In genomic region chr6:102387351-102388033, GRCh38 we compare ENCODE assay signal across 19 cellular contexts.
"Had no signal": no experiment of that assay in that cellular context is flagged by ENCODE, and none has a peak within 500 bp of the region (broad histone marks: within the 10 kb centered on the region; RNA-seq: fewer than 3 reads in every experiment).

No MANE protein-coding gene starts in this region.

- H3K4me1 Mint-ChIP-seq: activated B cell treated with CpG ODN at 0.5 μM for 24 hours, neural crest cell had no signal

- H3K27ac Mint-ChIP-seq: activated B cell treated with CpG ODN at 0.5 μM for 24 hours; activated CD8-positive, alpha-beta T cell treated with anti-CD3 and anti-CD28 coated beads, Interleukin-2, amount 10 ng/mL, durations not matched to agents 7 days and 5 days; stimulated activated naive CD8-positive, alpha-beta T cell treated with anti-CD3 and anti-CD28 coated beads, Interleukin-15, Interleukin-2, amounts not matched to agents 100 ng/mL and 50 ng/mL, for 24 hours had no signal

- H3K36me3 ChIP-seq: gastrocnemius medialis, heart left ventricle, prostate gland, spleen, suprapubic skin had no signal

- FAIRE-seq: endothelial cell of umbilical vein, TTC549 had no signal

- H3K27me3 ChIP-seq: gastrocnemius medialis, heart left ventricle, spleen, suprapubic skin had no signal

- H3K4me3 ChIP-seq: gastrocnemius medialis, heart left ventricle, prostate gland, spleen, suprapubic skin had no signal

- DNase-seq: activated B cell treated with CpG ODN at 0.5 μM for 24 hours; activated CD4-positive, alpha-beta T cell treated with anti-CD3 and anti-CD28 coated beads for 48 hours; activated CD8-positive, alpha-beta T cell treated with anti-CD3 and anti-CD28 coated beads, Interleukin-2, amount 10 ng/mL, durations not matched to agents 7 days and 5 days; activated naive CD4-positive, alpha-beta T cell treated with Interleukin-2 at 50 U/mL for 16 hours; aorta; caudate nucleus; effector CD8-positive, alpha-beta T cell; gastrocnemius medialis; heart left ventricle; spleen; SW 1271 had no signal

- H3K27ac ChIP-seq: gastrocnemius medialis, heart left ventricle, prostate gland, spleen, suprapubic skin had no signal

- H3K9me3 Mint-ChIP-seq: neural crest cell; stimulated activated naive CD8-positive, alpha-beta T cell treated with anti-CD3 and anti-CD28 coated beads, Interleukin-15, Interleukin-2, amounts not matched to agents 100 ng/mL and 50 ng/mL, for 24 hours had no signal

- ATAC-seq: activated CD8-positive, alpha-beta T cell treated with anti-CD3 and anti-CD28 coated beads, Interleukin-2, amount 10 ng/mL, durations not matched to agents 7 days and 5 days; gastrocnemius medialis; heart left ventricle; left lobe of liver; sciatic nerve had no signal

- H3K4me1 ChIP-seq: gastrocnemius medialis, heart left ventricle, prostate gland, spleen, suprapubic skin had no signal

- H3K27me3 Mint-ChIP-seq: activated B cell treated with CpG ODN at 0.5 μM for 24 hours; stimulated activated naive CD8-positive, alpha-beta T cell treated with anti-CD3 and anti-CD28 coated beads, Interleukin-15, Interleukin-2, amounts not matched to agents 100 ng/mL and 50 ng/mL, for 24 hours had no signal

- H3K4me3 Mint-ChIP-seq: activated B cell treated with CpG ODN at 0.5 μM for 24 hours; activated CD8-positive, alpha-beta T cell treated with anti-CD3 and anti-CD28 coated beads, Interleukin-2, amount 10 ng/mL, durations not matched to agents 7 days and 5 days; neural crest cell; stimulated activated naive CD8-positive, alpha-beta T cell treated with anti-CD3 and anti-CD28 coated beads, Interleukin-15, Interleukin-2, amounts not matched to agents 100 ng/mL and 50 ng/mL, for 24 hours had no signal

- H3K9me3 ChIP-seq: gastrocnemius medialis, heart left ventricle, prostate gland, suprapubic skin had no signal
